ENCODE assay signal across 29 cellular contexts in genomic region chr3:45168451-45168850, GRCh38. TPM values are rescaled to one million over a fixed set of nuclear protein-coding genes. Genes with fewer than 3 reads are reported as not detected.
DNase-seq lines count a peak whose midpoint lies in the region; ATAC-seq and TF ChIP-seq lines count a peak whose summit lies in the region.
"Had no signal": no experiment of that assay in that cellular context is flagged by ENCODE, and none has a peak within 500 bp of the region (broad histone marks: within the 10 kb centered on the region; RNA-seq: fewer than 3 reads in every experiment).

No MANE protein-coding gene starts in this region.

- H3K9me3 Mint-ChIP-seq in HFFc6: no peaks in the 10 kb centered on the region
- H3K9me3 Mint-ChIP-seq in activated T-helper 2 cell treated with anti-CD3 and anti-CD28 coated beads, Interferon-gamma antibody, Interleukin-2, Interleukin-4, amounts not matched to agents 10 μg/mL and 5 μg/mL and 100 μg/mL, durations not matched to agents 14 hours and 24 hours and 36 hours: peaks cover 9% of the 10 kb centered on the region
- H3K9me3 Mint-ChIP-seq: CD8-positive, alpha-beta memory T cell; stimulated activated effector memory CD8-positive, alpha-beta T cell treated with anti-CD3 and anti-CD28 coated beads, Interleukin-12 subunit alpha, Interleukin-12 subunit beta, amount 100 ng/mL, for 72 hours had no signal

- peak overlapping the region; percentile 94 for H3K27ac ChIP-seq in mesodermal cell (ENCODE audit: low read depth, low read length, severe bottlenecking)
- H3K27ac ChIP-seq: right lobe of liver had no signal

- DNase-seq in CD1c-positive myeloid dendritic cell (ENCODE audit: extremely low spot score): peak; percentile 31
- no peak for DNase-seq in HFFc6
- no peak for DNase-seq in activated T-helper 2 cell treated with anti-CD3 and anti-CD28 coated beads, Interferon-gamma antibody, Interleukin-2, Interleukin-4, amounts not matched to agents 10 μg/mL and 5 μg/mL and 100 μg/mL, durations not matched to agents 14 hours and 24 hours and 36 hours (ENCODE audit: low spot score)
- no peak for DNase-seq in NCI-H1694 treated with DMSO at 0.1 percent for 48 hours (lab: John Stamatoyannopoulos, UW)
- no peak for DNase-seq in stimulated activated CD4-positive, alpha-beta T cell treated with anti-CD3 and anti-CD28 coated beads, Interleukin-1b, Interleukin-23, amount 100 ng/mL, for 48 hours
- no peak for DNase-seq in amniotic stem cell (lab: John Stamatoyannopoulos, UW)
- DNase-seq: activated CD4-positive, alpha-beta T cell treated with anti-CD3 and anti-CD28 coated beads, Interleukin-2, amount 50 U/mL, for 4 hours; amygdala; caudate nucleus; CD8-positive, alpha-beta memory T cell; DMS79 treated with DMSO at 0.1 percent for 48 hours; dorsolateral prefrontal cortex; gastrocnemius medialis; H9; hypothalamus; islet precursor cell; naive B cell; NCI-H1417 treated with DMSO at 0.1 percent for 48 hours; NCI-H524; pancreas; right lobe of liver; Right ventricle myocardium superior; T-helper 17 cell had no signal

- no peak for ATAC-seq in GM21825 (IDR thresholded peaks at IDR 0.05; ENCODE audit: unreplicated experiment)
- ATAC-seq: gastrocnemius medialis; right lobe of liver; stimulated activated effector memory CD8-positive, alpha-beta T cell treated with anti-CD3 and anti-CD28 coated beads, Interleukin-12 subunit alpha, Interleukin-12 subunit beta, amount 100 ng/mL, for 72 hours; T-helper 17 cell had no signal

- H3K4me3 Mint-ChIP-seq in HFFc6: peak overlapping the region; percentile 86; the same call in 1 of the 2 replicates
- no peak overlapping the region for H3K4me3 Mint-ChIP-seq in activated T-helper 2 cell treated with anti-CD3 and anti-CD28 coated beads, Interferon-gamma antibody, Interleukin-2, Interleukin-4, amounts not matched to agents 10 μg/mL and 5 μg/mL and 100 μg/mL, durations not matched to agents 14 hours and 24 hours and 36 hours (ENCODE audit: low read depth)
- H3K4me3 Mint-ChIP-seq: H9, naive B cell, T-helper 17 cell had no signal

- peaks cover 4% of the 10 kb centered on the region for H3K27me3 Mint-ChIP-seq in HFFc6 (ENCODE audit: insufficient read depth)
- H3K27me3 Mint-ChIP-seq in activated T-helper 2 cell treated with anti-CD3 and anti-CD28 coated beads, Interferon-gamma antibody, Interleukin-2, Interleukin-4, amounts not matched to agents 10 μg/mL and 5 μg/mL and 100 μg/mL, durations not matched to agents 14 hours and 24 hours and 36 hours (ENCODE audit: low read depth): no peaks in the 10 kb centered on the region

- H3K4me1 Mint-ChIP-seq in HFFc6 (ENCODE audit: low read depth): peaks cover 62% of the 10 kb centered on the region
- H3K4me1 Mint-ChIP-seq in activated T-helper 2 cell treated with anti-CD3 and anti-CD28 coated beads, Interferon-gamma antibody, Interleukin-2, Interleukin-4, amounts not matched to agents 10 μg/mL and 5 μg/mL and 100 μg/mL, durations not matched to agents 14 hours and 24 hours and 36 hours (ENCODE audit: low read depth): peaks cover 51% of the 10 kb centered on the region

- H3K4me3 ChIP-seq in mesodermal cell (ENCODE audit: extremely low read depth, insufficient read depth, low read length, poor library complexity, severe bottlenecking): no peak overlapping the region
- H3K4me3 ChIP-seq: gastrocnemius medialis, lung, pancreas, right lobe of liver, suprapubic skin, vagina had no signal

- intact Hi-C loops in activated T-helper 2 cell treated with anti-CD3 and anti-CD28 coated beads, Interferon-gamma antibody, Interleukin-2, Interleukin-4, amounts not matched to agents 10 μg/mL and 5 μg/mL and 100 μg/mL, durations not matched to agents 14 hours and 24 hours and 36 hours (cut with micrococcal nuclease): no loop called here

- H3K27ac Mint-ChIP-seq in HFFc6: peak overlapping the region; percentile 99
- peak overlapping the region; percentile 98 for H3K27ac Mint-ChIP-seq in activated T-helper 2 cell treated with anti-CD3 and anti-CD28 coated beads, Interferon-gamma antibody, Interleukin-2, Interleukin-4, amounts not matched to agents 10 μg/mL and 5 μg/mL and 100 μg/mL, durations not matched to agents 14 hours and 24 hours and 36 hours
- H3K27ac Mint-ChIP-seq: H9 had no signal

- peaks cover 11% of the 10 kb centered on the region for H3K9me3 ChIP-seq in mesodermal cell (ENCODE audit: control insufficient read depth, low read length)
- H3K9me3 ChIP-seq: gastrocnemius medialis, pancreas, right lobe of liver, suprapubic skin, vagina had no signal

- H3K4me1 ChIP-seq in mesodermal cell (ENCODE audit: control insufficient read depth, insufficient read depth, low read length, poor library complexity, severe bottlenecking): peaks cover 40% of the 10 kb centered on the region
- H3K4me1 ChIP-seq: right lobe of liver had no signal

- no peak for TF ChIP-seq CTCF in HFFc6 (IDR thresholded peaks at IDR 0.05)

- no peaks in the 10 kb centered on the region for H3K36me3 ChIP-seq in mesodermal cell (ENCODE audit: control insufficient read depth, insufficient read depth, low read length)
- H3K36me3 ChIP-seq: gastrocnemius medialis, pancreas, right lobe of liver, suprapubic skin, vagina had no signal

- H3K36me3 Mint-ChIP-seq in HFFc6 (ENCODE audit: low read depth): peaks cover 5% of the 10 kb centered on the region; the same call in 1 of the 2 replicates
- H3K36me3 Mint-ChIP-seq in activated T-helper 2 cell treated with anti-CD3 and anti-CD28 coated beads, Interferon-gamma antibody, Interleukin-2, Interleukin-4, amounts not matched to agents 10 μg/mL and 5 μg/mL and 100 μg/mL, durations not matched to agents 14 hours and 24 hours and 36 hours (ENCODE audit: low read depth): peaks cover 9% of the 10 kb centered on the region
- H3K36me3 Mint-ChIP-seq: naive B cell; stimulated activated effector memory CD8-positive, alpha-beta T cell treated with anti-CD3 and anti-CD28 coated beads, Interleukin-12 subunit alpha, Interleukin-12 subunit beta, amount 100 ng/mL, for 72 hours had no signal

- WGBS in mesodermal cell (ENCODE audit: insufficient coverage in 2 of 2), 2 experiments: 88% methylated on average over 1 to 4 of the region's 4 CpGs

RNA-seq across cellular contexts. Expression of gene CDCP1, which starts 22.3 kb away (rescaled TPM):
- total RNA-seq in HFFc6 (2021; fragmentation: NEBNext Ultra II Directional; extraction: Animal tissue kit (Norgen Biotek cat#: 25700)): 1 to 10 TPM in 4 of 6 experiments, under 1 TPM in 2; 0.78 to 2.1 (median 1.7) TPM
- total RNA-seq in activated T-helper 2 cell treated with anti-CD3 and anti-CD28 coated beads, Interferon-gamma antibody, Interleukin-2, Interleukin-4, amounts not matched to agents 10 μg/mL and 5 μg/mL and 100 μg/mL, durations not matched to agents 14 hours and 24 hours and 36 hours: 7.4 and 8.1 TPM in 2 replicates
- 1.2 TPM for polyA plus RNA-seq in mesodermal cell (2013, experiment 1 of 2)
- polyA plus RNA-seq in mesodermal cell (2013, experiment 2 of 2): 1.1 TPM
- polyA plus RNA-seq: CD8-positive, alpha-beta memory T cell had no signal

RNA-seq across cellular contexts. Expression of gene TMEM158, which starts 57.6 kb away (rescaled TPM):
- total RNA-seq in HFFc6 (2021; fragmentation: NEBNext Ultra II Directional; extraction: Animal tissue kit (Norgen Biotek cat#: 25700)): 10 to 100 TPM; 26.1 to 82.2 (median 29.4) TPM
- 1.7 and 1.9 TPM in 2 replicates for total RNA-seq in activated T-helper 2 cell treated with anti-CD3 and anti-CD28 coated beads, Interferon-gamma antibody, Interleukin-2, Interleukin-4, amounts not matched to agents 10 μg/mL and 5 μg/mL and 100 μg/mL, durations not matched to agents 14 hours and 24 hours and 36 hours
- polyA plus RNA-seq in mesodermal cell (2013, experiment 1 of 2): 26.1 TPM
- polyA plus RNA-seq in mesodermal cell (2013, experiment 2 of 2): 20.3 TPM
- polyA plus RNA-seq: CD8-positive, alpha-beta memory T cell had no signal
